ENCODE assay signal across 17 cellular contexts in the genomic region with DNA sequence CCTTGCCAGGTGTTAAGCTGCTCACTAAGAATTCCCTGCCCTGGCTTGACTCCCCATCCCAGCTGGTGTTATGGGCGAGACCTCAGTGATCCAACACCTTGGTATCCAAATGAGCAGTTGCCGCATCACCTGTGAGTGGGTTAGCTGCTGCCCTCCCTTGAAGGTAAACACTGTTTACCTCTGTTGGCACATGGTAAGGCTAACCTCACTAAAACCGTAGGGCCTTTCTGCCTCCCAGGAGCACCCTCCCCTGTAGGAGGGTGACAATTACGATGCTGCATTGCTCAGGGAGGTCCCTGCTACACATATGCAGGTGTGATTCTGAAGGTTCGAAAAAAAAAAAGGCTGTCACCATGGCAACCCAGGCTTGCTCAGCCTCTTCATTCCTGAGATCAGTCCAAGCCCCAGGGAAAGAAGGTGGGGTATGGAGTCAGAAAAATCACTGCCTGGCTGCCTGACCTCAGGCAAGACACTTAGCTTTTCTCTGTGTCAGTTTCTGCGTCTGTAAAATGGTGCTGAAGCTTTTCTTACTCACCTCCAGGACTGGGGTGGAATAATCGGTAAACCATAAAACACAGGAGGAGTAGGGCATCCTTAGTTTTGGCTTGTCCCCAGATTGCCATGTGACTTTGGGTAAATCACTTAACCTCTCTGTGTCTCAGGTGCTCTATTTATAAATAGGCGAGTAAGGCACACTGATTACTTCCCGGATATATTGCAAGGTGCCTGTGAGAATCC. TPM values are rescaled to one million over a fixed set of nuclear protein-coding genes. Genes with fewer than 3 reads are reported as not detected.
DNase-seq lines count a peak whose midpoint lies in the region; ATAC-seq and TF ChIP-seq lines count a peak whose summit lies in the region.
"Had no signal": no experiment of that assay in that cellular context is flagged by ENCODE, and none has a peak within 500 bp of the region (broad histone marks: within the 10 kb centered on the region; RNA-seq: fewer than 3 reads in every experiment).

No MANE protein-coding gene starts in this region.

- H3K79me1 ChIP-seq in mesendoderm (ENCODE audit: low read length), result no peaks in the 10 kb centered on the region

- H3K27me3 ChIP-seq in mesendoderm (ENCODE audit: insufficient read depth, low read length, poor library complexity) (no peaks in the 10 kb centered on the region), transverse colon (peaks cover 28% of the 10 kb centered on the region)

- H3K4me1 Mint-ChIP-seq in WTC11, result peaks cover 10% of the 10 kb centered on the region

- peak; percentile 46 for ATAC-seq in WTC11
- no peak for ATAC-seq in GM21576 (IDR thresholded peaks at IDR 0.05; ENCODE audit: unreplicated experiment)
- no peak for ATAC-seq in GM19397 (IDR thresholded peaks at IDR 0.05; ENCODE audit: unreplicated experiment)
- ATAC-seq: activated T-cell treated with anti-CD3 and anti-CD28 coated beads, Interleukin-2, amount 50 U/mL, for 4 hours; CD8-positive, alpha-beta T cell; mucosa of descending colon; psoas muscle had no signal

- H2BK15ac ChIP-seq in mesendoderm (replicated peaks; ENCODE audit: low read depth), result no peak overlapping the region

- H3K36me3 Mint-ChIP-seq in WTC11, result no peaks in the 10 kb centered on the region
- H3K36me3 Mint-ChIP-seq: CD8-positive, alpha-beta T cell had no signal

- no peak overlapping the region for H3K56ac ChIP-seq in mesendoderm (ENCODE audit: low read length)

- H3K27ac Mint-ChIP-seq in WTC11, result no peak overlapping the region
- H3K27ac Mint-ChIP-seq: activated CD4-positive, alpha-beta T cell treated with anti-CD3 and anti-CD28 coated beads, Interleukin-2, amount 10 ng/mL, durations not matched to agents 24 days and 14 days; CD8-positive, alpha-beta T cell had no signal

- no CpG with 5 or more reads among the region's 9 CpGs for WGBS in mesendoderm (ENCODE audit: extremely low coverage, insufficient coverage, low lambda C conversion rate)
- 60 to 67% methylated on average over 3 to 9 of the region's 9 CpGs for WGBS in transverse colon (ENCODE audit: low coverage in 1 of 2), 2 donors

- H3K4me2 ChIP-seq in mesendoderm (ENCODE audit: low read length), result no peak overlapping the region

- no peak overlapping the region for H2AK5ac ChIP-seq in mesendoderm (ENCODE audit: low read length)

- peaks cover 11% of the 10 kb centered on the region for H3K27me3 Mint-ChIP-seq in WTC11 (ENCODE audit: low read depth)

- no peak overlapping the region for H3K23ac ChIP-seq in mesendoderm (ENCODE audit: low read length)

- H3K9me3 Mint-ChIP-seq in WTC11, result no peaks in the 10 kb centered on the region
- H3K9me3 Mint-ChIP-seq: activated CD4-positive, alpha-beta T cell treated with anti-CD3 and anti-CD28 coated beads, Interleukin-2, amount 10 ng/mL, durations not matched to agents 24 days and 14 days; activated T-cell treated with anti-CD3 and anti-CD28 coated beads, Interleukin-2, amount 50 U/mL, for 4 hours; CD8-positive, alpha-beta T cell had no signal

- CTCF ChIA-PET in WTC11 (lab: Charles Lee), result interaction anchor here (1.0 to 6.7 kb wide), 3 partner anchors 13 to 150 kb away, joined by 3 to 65 read pairs (median 9); no protein-coding TSS in a partner anchor

- no peaks in the 10 kb centered on the region for H3K36me3 ChIP-seq in mesendoderm (ENCODE audit: control insufficient read depth, insufficient read depth, low read length)
- no peaks in the 10 kb centered on the region for H3K36me3 ChIP-seq in transverse colon
- H3K36me3 ChIP-seq: thoracic aorta had no signal

- intact Hi-C loops in transverse colon (cut with DNase I; ENCODE audit: low total_unique reads), result no loop called here

- no peak for TF ChIP-seq POLR2A in transverse colon (IDR thresholded peaks at IDR 0.05)

- no peak overlapping the region for H3K18ac ChIP-seq in mesendoderm (ENCODE audit: low read length)

- no peaks in the 10 kb centered on the region for H3K79me2 ChIP-seq in mesendoderm (ENCODE audit: control insufficient read depth, insufficient read depth, low read length)

- H4K8ac ChIP-seq in mesendoderm (ENCODE audit: low read depth, low read length), result no peak overlapping the region

- H3K4me1 ChIP-seq in mesendoderm (ENCODE audit: control insufficient read depth, low read depth, low read length), result peaks cover 12% of the 10 kb centered on the region
- peaks cover 0 to 14% (median 5%) of the 10 kb centered on the region in 4 donors for H3K4me1 ChIP-seq in transverse colon
- H3K4me1 ChIP-seq: psoas muscle had no signal

- no peak overlapping the region for H3K4me3 ChIP-seq in mesendoderm (ENCODE audit: low read length)
- no peak overlapping the region for H3K4me3 ChIP-seq in transverse colon
- H3K4me3 ChIP-seq: mucosa of descending colon, psoas muscle, thoracic aorta had no signal

- H3K9me3 ChIP-seq in transverse colon, result no peaks in the 10 kb centered on the region
- H3K9me3 ChIP-seq: mucosa of descending colon, psoas muscle, thoracic aorta had no signal

- no peak overlapping the region for H3K9ac ChIP-seq in mesendoderm (ENCODE audit: low read length)

- no peak overlapping the region for H4K5ac ChIP-seq in mesendoderm (ENCODE audit: low read length)

- H3K27ac ChIP-seq in mesendoderm (ENCODE audit: low read depth, low read length) (no peak overlapping the region), transverse colon (no peak overlapping the region)
- H3K27ac ChIP-seq: psoas muscle, thoracic aorta had no signal

- POLR2A ChIA-PET in WTC11 (lab: Charles Lee), result no interaction called here

- H2BK120ac ChIP-seq in mesendoderm (ENCODE audit: low read depth, low read length), result no peak overlapping the region

- H3K4ac ChIP-seq in mesendoderm (ENCODE audit: low read depth, low read length), result no peak overlapping the region

- no peak for TF ChIP-seq EP300 in transverse colon (IDR thresholded peaks at IDR 0.05; ENCODE audit: low read depth)

- in situ Hi-C loops in transverse colon (cut with MboI; ENCODE audit: low pct_ligation_motif_present in 1 of 4, low pct_unique_long_range_greater_than_20kb in 1 of 4, low sequenced_read_pairs in 3 of 4), result no loop called here

- no peak overlapping the region for H3K4me3 Mint-ChIP-seq in WTC11
- H3K4me3 Mint-ChIP-seq: activated CD4-positive, alpha-beta T cell treated with anti-CD3 and anti-CD28 coated beads, Interleukin-2, amount 10 ng/mL, durations not matched to agents 24 days and 14 days; activated T-cell treated with anti-CD3 and anti-CD28 coated beads, Interleukin-2, amount 50 U/mL, for 4 hours; CD8-positive, alpha-beta T cell had no signal

- TF ChIP-seq CTCF in WTC11 (IDR thresholded peaks at IDR 0.05) (no peak), transverse colon (IDR thresholded peaks at IDR 0.05) (no peak)

- no peak overlapping the region for H2BK5ac ChIP-seq in mesendoderm (ENCODE audit: low read length)

- DNase-seq in DMS153 (lab: John Stamatoyannopoulos, UW) (peak; percentile 3), DMS153 treated with DMSO at 0.1 percent for 48 hours (lab: John Stamatoyannopoulos, UW; ENCODE audit: unreplicated experiment) (no peak), NCI-H2029 (lab: John Stamatoyannopoulos, UW) (peak; percentile 70), WTC11 (ENCODE audit: low spot score) (no peak), mesendoderm (peak; percentile 93), transverse colon (no peak)
- DNase-seq: 8988T; activated CD4-positive, alpha-beta T cell treated with anti-CD3 and anti-CD28 coated beads, Interleukin-2, amount 10 ng/mL, durations not matched to agents 24 days and 14 days; activated T-cell treated with anti-CD3 and anti-CD28 coated beads, Interleukin-2, amount 50 U/mL, for 4 hours; CD8-positive, alpha-beta T cell; psoas muscle had no signal

TF ChIP-seq in WTC11, 78 proteins besides CTCF, POLR2A, EP300 and RAD21 (continues in another document):
- TF ChIP-seq ATF1 (CRISPR knock-in tag; IDR thresholded peaks at IDR 0.05) (no peak), ZNF138 (CRISPR knock-in tag; conservative IDR thresholded peaks at IDR 0.05) (no peak), NFYB (CRISPR knock-in tag; conservative IDR thresholded peaks at IDR 0.05; ENCODE audit: low read depth) (no peak), CBFB (CRISPR knock-in tag; IDR thresholded peaks at IDR 0.05; ENCODE audit: low read depth) (no peak), GRHL2 (CRISPR knock-in tag; IDR thresholded peaks at IDR 0.05; ENCODE audit: insufficient replicate concordance, severe bottlenecking) (no peak)
- TF ChIP-seq, protein P1, sequence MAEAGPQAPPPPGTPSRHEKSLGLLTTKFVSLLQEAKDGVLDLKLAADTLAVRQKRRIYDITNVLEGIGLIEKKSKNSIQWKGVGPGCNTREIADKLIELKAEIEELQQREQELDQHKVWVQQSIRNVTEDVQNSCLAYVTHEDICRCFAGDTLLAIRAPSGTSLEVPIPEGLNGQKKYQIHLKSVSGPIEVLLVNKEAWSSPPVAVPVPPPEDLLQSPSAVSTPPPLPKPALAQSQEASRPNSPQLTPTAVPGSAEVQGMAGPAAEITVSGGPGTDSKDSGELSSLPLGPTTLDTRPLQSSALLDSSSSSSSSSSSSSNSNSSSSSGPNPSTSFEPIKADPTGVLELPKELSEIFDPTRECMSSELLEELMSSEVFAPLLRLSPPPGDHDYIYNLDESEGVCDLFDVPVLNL (CRISPR knock-in tag; IDR thresholded peaks at IDR 0.05; ENCODE audit: borderline replicate concordance, low read depth), result no peak
- TF ChIP-seq, protein P2, sequence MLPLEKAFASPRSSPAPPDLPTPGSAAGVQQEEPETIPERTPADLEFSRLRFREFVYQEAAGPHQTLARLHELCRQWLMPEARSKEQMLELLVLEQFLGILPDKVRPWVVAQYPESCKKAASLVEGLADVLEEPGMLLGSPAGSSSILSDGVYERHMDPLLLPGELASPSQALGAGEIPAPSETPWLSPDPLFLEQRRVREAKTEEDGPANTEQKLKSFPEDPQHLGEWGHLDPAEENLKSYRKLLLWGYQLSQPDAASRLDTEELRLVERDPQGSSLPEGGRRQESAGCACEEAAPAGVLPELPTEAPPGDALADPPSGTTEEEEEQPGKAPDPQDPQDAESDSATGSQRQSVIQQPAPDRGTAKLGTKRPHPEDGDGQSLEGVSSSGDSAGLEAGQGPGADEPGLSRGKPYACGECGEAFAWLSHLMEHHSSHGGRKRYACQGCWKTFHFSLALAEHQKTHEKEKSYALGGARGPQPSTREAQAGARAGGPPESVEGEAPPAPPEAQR (CRISPR knock-in tag; IDR thresholded peaks at IDR 0.05), result no peak
- TF ChIP-seq, protein P3, sequence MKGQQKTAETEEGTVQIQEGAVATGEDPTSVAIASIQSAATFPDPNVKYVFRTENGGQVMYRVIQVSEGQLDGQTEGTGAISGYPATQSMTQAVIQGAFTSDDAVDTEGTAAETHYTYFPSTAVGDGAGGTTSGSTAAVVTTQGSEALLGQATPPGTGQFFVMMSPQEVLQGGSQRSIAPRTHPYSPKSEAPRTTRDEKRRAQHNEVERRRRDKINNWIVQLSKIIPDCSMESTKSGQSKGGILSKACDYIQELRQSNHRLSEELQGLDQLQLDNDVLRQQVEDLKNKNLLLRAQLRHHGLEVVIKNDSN (CRISPR knock-in tag; IDR thresholded peaks at IDR 0.05), result no peak

RNA-seq across cellular contexts. Expression of a gene that starts 19.6 kb away (rescaled TPM):
- total RNA-seq in WTC11 (2021), result not detected in 3 replicates
- polyA plus RNA-seq in mesendoderm (2013, experiment 1 of 2), result 0.04 TPM
- polyA plus RNA-seq in mesendoderm (2013, experiment 2 of 2), result 0.04 TPM
- total RNA-seq in transverse colon, result 1 to 10 TPM in 1 of 4 donors, under 1 TPM in 1, not detected in 2; 0.79 to 1.1 TPM
- total RNA-seq: activated CD4-positive, alpha-beta T cell treated with anti-CD3 and anti-CD28 coated beads, Interleukin-2, amount 10 ng/mL, durations not matched to agents 24 days and 14 days; psoas muscle; RPMI7951; T-helper 2 cell treated with Interferon-gamma antibody and Interleukin-4, amounts not matched to agents 100 ng/mL and 5 ng/mL, for 36 hours; thoracic aorta had no signal

RNA-seq across cellular contexts. Expression of a gene that starts 47.2 kb away (rescaled TPM):
- total RNA-seq in WTC11 (2021) (0.05 TPM in 1 of 3 replicates, not detected in the others), transverse colon (10 to 100 TPM in 3 of 4 donors, 1 to 10 TPM in 1; 6.0 to 23.6 (median 14.1) TPM)
- 0.04 TPM for polyA plus RNA-seq in mesendoderm (2013, experiment 1 of 2)
- 0.03 TPM for polyA plus RNA-seq in mesendoderm (2013, experiment 2 of 2)
- total RNA-seq: activated CD4-positive, alpha-beta T cell treated with anti-CD3 and anti-CD28 coated beads, Interleukin-2, amount 10 ng/mL, durations not matched to agents 24 days and 14 days; activated T-cell treated with anti-CD3 and anti-CD28 coated beads, Interleukin-2, amount 50 U/mL, for 4 hours; CD8-positive, alpha-beta T cell; psoas muscle; RPMI7951; T-helper 2 cell treated with Interferon-gamma antibody and Interleukin-4, amounts not matched to agents 100 ng/mL and 5 ng/mL, for 36 hours; thoracic aorta had no signal

Comparison
In these comparisons a context has a peak if more than half of its experiments do, and no peak if none do; other contexts are left out.
1. DNase-seq: peak in DMS153 (single experiment), NCI-H2029 (single experiment) and mesendoderm (single experiment); none in DMS153 treated with DMSO at 0.1 percent for 48 hours (single experiment), WTC11 (single experiment) and transverse colon (single experiment).